Comparison of ENCODE assay signal across 8 cellular contexts in genomic region chr15:63505842-63506222, GRCh38. TPM values are rescaled to one million over a fixed set of nuclear protein-coding genes. Genes with fewer than 3 reads are reported as not detected.
DNase-seq lines count a peak whose midpoint lies in the region; ATAC-seq and TF ChIP-seq lines count a peak whose summit lies in the region.

No MANE protein-coding gene starts in this region.

- TF ChIP-seq CTCF in lower leg skin (IDR thresholded peaks at IDR 0.05) (no peak), tibial nerve (IDR thresholded peaks at IDR 0.05) (no peak)

- H3K27me3 ChIP-seq in tibial nerve: no peaks in the 10 kb centered on the region

- H3K27me3 Mint-ChIP-seq in activated naive CD4-positive, alpha-beta T cell treated with anti-CD3 and anti-CD28 coated beads for 36 hours (ENCODE audit: low read depth): no peaks in the 10 kb centered on the region

- TF ChIP-seq EP300 in tibial nerve (IDR thresholded peaks at IDR 0.05): no peak

- peak overlapping the region; percentile 87 to 99 (median 96) for H3K27ac ChIP-seq in tibial nerve

- WGBS in lower leg skin, 2 donors: 7 to 11% methylated on average over 8 of the region's 8 CpGs
- 21% methylated on average over 8 of the region's 8 CpGs for WGBS in tibial nerve, 2 donors

- intact Hi-C loops in activated naive CD4-positive, alpha-beta T cell treated with anti-CD3 and anti-CD28 coated beads for 36 hours (cut with micrococcal nuclease): loop anchor here (1.0 to 10.0 kb wide), 3 partner anchors 25 to 1119 kb away; partner anchors contain the start of gene HERC1
- intact Hi-C loops in lower leg skin (cut with DNase I; ENCODE audit: low total_unique reads): no loop called here

- no peaks in the 10 kb centered on the region for H3K36me3 ChIP-seq in tibial nerve

- H3K27ac Mint-ChIP-seq in activated naive CD4-positive, alpha-beta T cell treated with anti-CD3 and anti-CD28 coated beads for 36 hours: peak overlapping the region; percentile 90

- peaks cover 79% of the 10 kb centered on the region for H3K4me1 Mint-ChIP-seq in activated naive CD4-positive, alpha-beta T cell treated with anti-CD3 and anti-CD28 coated beads for 36 hours (ENCODE audit: low read depth)

- no peaks in the 10 kb centered on the region for H3K36me3 Mint-ChIP-seq in activated naive CD4-positive, alpha-beta T cell treated with anti-CD3 and anti-CD28 coated beads for 36 hours (ENCODE audit: low read depth)

- peak; percentile 14 for DNase-seq in activated naive CD4-positive, alpha-beta T cell treated with anti-CD3 and anti-CD28 coated beads for 36 hours
- no peak for DNase-seq in activated naive CD4-positive, alpha-beta T cell treated with Interleukin-2 at 50 U/mL for 16 hours
- peak; percentile 52 for DNase-seq in astrocyte of the hippocampus (ENCODE audit: low read depth, low spot score)
- DNase-seq in lower leg skin (ENCODE audit: low spot score in 2 of 2): no peak
- DNase-seq in tibial nerve (ENCODE audit: low spot score in 2 of 2): no peak
- DNase-seq in DMS153 (lab: John Stamatoyannopoulos, UW): no peak
- DNase-seq in DMS 273 (lab: John Stamatoyannopoulos, UW; ENCODE audit: unreplicated experiment): no peak

- H3K9me3 Mint-ChIP-seq in activated naive CD4-positive, alpha-beta T cell treated with anti-CD3 and anti-CD28 coated beads for 36 hours: no peaks in the 10 kb centered on the region

- ATAC-seq in GM21717 (IDR thresholded peaks at IDR 0.05; ENCODE audit: unreplicated experiment): no peak

- peak overlapping the region; percentile 85 for H3K4me3 Mint-ChIP-seq in activated naive CD4-positive, alpha-beta T cell treated with anti-CD3 and anti-CD28 coated beads for 36 hours

- H3K4me3 ChIP-seq in lower leg skin (ENCODE audit: low read depth, poor library complexity, severe bottlenecking) (peak overlapping the region; percentile 92), tibial nerve (peak overlapping the region; percentile 70 to 91 (median 82))

- CTCF ChIA-PET in activated naive CD4-positive, alpha-beta T cell treated with anti-CD3 and anti-CD28 coated beads for 36 hours (lab: Charles Lee): interaction anchor here (0.7 to 2.4 kb wide), 21 partner anchors 9 to 100 kb away, joined by 3 to 16 read pairs (median 4); no protein-coding TSS in a partner anchor

- no peak for TF ChIP-seq POLR2A in lower leg skin (IDR thresholded peaks at IDR 0.05)
- TF ChIP-seq POLR2A in tibial nerve (IDR thresholded peaks at IDR 0.05): no peak

- H3K9me3 ChIP-seq in tibial nerve: no peaks in the 10 kb centered on the region

- H3K4me1 ChIP-seq in tibial nerve: peaks cover 0 to 79% (median 65%) of the 10 kb centered on the region in 4 donors

RNA-seq across cellular contexts. Expression of gene USP3, which starts 1.4 kb away (rescaled TPM):
- 10 to 100 TPM; 49.9 to 52.2 TPM for total RNA-seq in activated naive CD4-positive, alpha-beta T cell treated with anti-CD3 and anti-CD28 coated beads for 36 hours
- total RNA-seq in lower leg skin (10 to 100 TPM; 43.9 to 66.5 (median 55.0) TPM), tibial nerve (10 to 100 TPM; 32.8 to 47.3 (median 38.3) TPM)

Comparison
In these comparisons a context has a peak if more than half of its experiments do, and no peak if none do; other contexts are left out.
1. DNase-seq: peak in activated naive CD4-positive, alpha-beta T cell treated with anti-CD3 and anti-CD28 coated beads for 36 hours (single experiment) and astrocyte of the hippocampus (single experiment); none in activated naive CD4-positive, alpha-beta T cell treated with Interleukin-2 at 50 U/mL for 16 hours (single experiment), lower leg skin (0 of 2), tibial nerve (0 of 2), DMS153 (single experiment) and DMS 273 (single experiment).